Comparison of ENCODE assay signal across 10 cellular contexts in genomic region chr2:67234443-67234842, GRCh38.
DNase-seq lines count a peak whose midpoint lies in the region; ATAC-seq and TF ChIP-seq lines count a peak whose summit lies in the region.
"Had no signal": no experiment of that assay in that cellular context is flagged by ENCODE, and none has a peak within 500 bp of the region (broad histone marks: within the 10 kb centered on the region; RNA-seq: fewer than 3 reads in every experiment).

No MANE protein-coding gene starts in this region.

- no peaks in the 10 kb centered on the region for H3K9me3 Mint-ChIP-seq in stimulated activated memory B cell treated with anti-CD40 and anti-IgM and Interleukin-4, amounts not matched to agents 10 μg/mL and 1 μg/mL and 100 μg/mL, for 72 hours

- no peaks in the 10 kb centered on the region for H3K36me3 ChIP-seq in adipocyte (ENCODE audit: control insufficient read depth, insufficient read depth, low read length, severe bottlenecking)

- no peak overlapping the region for H3K9ac ChIP-seq in adipocyte (ENCODE audit: low read length)

- no peak overlapping the region for H3K4me3 Mint-ChIP-seq in stimulated activated memory B cell treated with anti-CD40 and anti-IgM and Interleukin-4, amounts not matched to agents 10 μg/mL and 1 μg/mL and 100 μg/mL, for 72 hours

- no peaks in the 10 kb centered on the region for H3K4me1 ChIP-seq in adipocyte (ENCODE audit: control insufficient read depth, insufficient read depth, low read length)

- no peaks in the 10 kb centered on the region for H3K9me3 ChIP-seq in adipocyte (ENCODE audit: control insufficient read depth, low read length)

- H3K27me3 ChIP-seq in adipocyte (replicated peaks; ENCODE audit: control insufficient read depth, insufficient read depth, low read length) = no peaks in the 10 kb centered on the region

- ATAC-seq in stimulated activated memory B cell treated with anti-CD40 and anti-IgM and Interleukin-4, amounts not matched to agents 10 μg/mL and 1 μg/mL and 100 μg/mL, for 72 hours = no peak
- ATAC-seq in GM21786 (IDR thresholded peaks at IDR 0.05; ENCODE audit: unreplicated experiment) (no peak), GM21447 (IDR thresholded peaks at IDR 0.05; ENCODE audit: unreplicated experiment) (no peak)
- ATAC-seq: left ventricle myocardium superior had no signal

- H3K4me3 ChIP-seq in AG10803 (ENCODE audit: low read length) = no peak overlapping the region
- no peak overlapping the region for H3K4me3 ChIP-seq in adipocyte (ENCODE audit: low read length)

- no peaks in the 10 kb centered on the region for H3K4me1 Mint-ChIP-seq in stimulated activated memory B cell treated with anti-CD40 and anti-IgM and Interleukin-4, amounts not matched to agents 10 μg/mL and 1 μg/mL and 100 μg/mL, for 72 hours

- DNase-seq in AG10803 (ENCODE audit: low read depth) (peak; percentile 57), HT-29 (ENCODE audit: low spot score) (peak; percentile 52), adipocyte (ENCODE audit: low read depth) (peak; percentile 66), kidney glomerular epithelial cell (lab: John Stamatoyannopoulos, UW) (peak; percentile 27), activated gamma-delta T cell treated with Interleukin-2 at 50 U/mL for 16 hours (no peak)
- DNase-seq: activated naive CD4-positive, alpha-beta T cell; left ventricle myocardium superior had no signal

- peak; percentile 79 for TF ChIP-seq CTCF in AG10803 (conservative IDR thresholded peaks at IDR 0.05; ENCODE audit: low read length)

- H3K27ac Mint-ChIP-seq in stimulated activated memory B cell treated with anti-CD40 and anti-IgM and Interleukin-4, amounts not matched to agents 10 μg/mL and 1 μg/mL and 100 μg/mL, for 72 hours = no peak overlapping the region

- H3K36me3 Mint-ChIP-seq in stimulated activated memory B cell treated with anti-CD40 and anti-IgM and Interleukin-4, amounts not matched to agents 10 μg/mL and 1 μg/mL and 100 μg/mL, for 72 hours = no peaks in the 10 kb centered on the region

- no peaks in the 10 kb centered on the region for H3K27me3 Mint-ChIP-seq in stimulated activated memory B cell treated with anti-CD40 and anti-IgM and Interleukin-4, amounts not matched to agents 10 μg/mL and 1 μg/mL and 100 μg/mL, for 72 hours
